Comparison of ENCODE assay signal across 19 cellular contexts in the genomic region with DNA sequence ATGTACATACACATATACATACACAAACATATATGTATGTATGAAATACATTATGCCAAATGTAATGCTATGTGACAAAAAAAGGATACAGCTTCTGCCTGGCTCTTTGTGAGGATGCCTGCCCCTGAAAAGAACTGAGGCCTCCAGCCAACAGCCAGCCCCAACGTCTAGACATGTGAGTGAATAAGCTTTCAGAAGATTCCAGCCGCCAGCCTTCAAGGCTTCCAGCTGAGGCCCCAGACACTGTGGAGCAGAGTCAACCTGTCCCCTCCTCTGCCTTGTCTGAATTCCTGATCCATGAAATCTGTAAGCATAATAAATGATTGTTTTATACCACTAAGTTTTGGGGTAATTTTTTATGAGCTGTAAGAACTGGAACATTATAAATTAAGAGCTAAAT. TPM values are rescaled to one million over a fixed set of nuclear protein-coding genes. Genes with fewer than 3 reads are reported as not detected.
"Had no signal": no experiment of that assay in that cellular context is flagged by ENCODE, and none has a peak within 500 bp of the region (broad histone marks: within the 10 kb centered on the region; RNA-seq: fewer than 3 reads in every experiment).

No MANE protein-coding gene starts in this region.

- H3K27me3 ChIP-seq: esophagus squamous epithelium, gastrocnemius medialis, left lung, right atrium auricular region, transverse colon had no signal

- H3K4me1 ChIP-seq: gastrocnemius medialis, left lung had no signal

- DNase-seq: activated CD4-positive, alpha-beta memory T cell treated with anti-CD3 and anti-CD28 coated beads, Interleukin-2, amount 10 ng/mL, durations not matched to agents 7 days and 5 days; activated CD4-positive, alpha-beta T cell treated with anti-CD3 and anti-CD28 coated beads, Interleukin-2, amount 10 ng/mL, durations not matched to agents 24 days and 14 days; activated CD4-positive, CD25-positive, alpha-beta regulatory T cell treated with anti-CD3 and anti-CD28 coated beads, Interleukin-2, amount 50 U/mL, for 72 hours; activated naive CD8-positive, alpha-beta T cell treated with anti-CD3 and anti-CD28 coated beads, Interleukin-2, amount 50 U/mL, for 24 hours; activated T-cell treated with anti-CD3 and anti-CD28 coated beads, Interleukin-2, amount 50 U/mL, for 48 hours; amygdala; effector CD8-positive, alpha-beta T cell; esophagus squamous epithelium; gastrocnemius medialis; hippocampal formation; left lung; stimulated activated CD4-positive, alpha-beta T cell treated with anti-CD3 and anti-CD28 coated beads, Interleukin-2, amount 100 ng/mL, for 48 hours; stimulated activated naive CD4-positive, alpha-beta T cell treated with Interleukin-2 at 50 U/mL for 16 hours; T-helper 2 cell; transverse colon had no signal

- H3K36me3 ChIP-seq: esophagus squamous epithelium, gastrocnemius medialis, left lung, transverse colon had no signal

- H3K9me3 ChIP-seq: esophagus squamous epithelium, gastrocnemius medialis, left lung, right atrium auricular region, transverse colon had no signal

- H3K4me3 ChIP-seq: esophagus squamous epithelium, gastrocnemius medialis, left lung, lung, right atrium auricular region, transverse colon had no signal

- ATAC-seq: activated naive CD8-positive, alpha-beta T cell treated with anti-CD3 and anti-CD28 coated beads, Interleukin-2, amount 50 U/mL, for 24 hours; gastrocnemius medialis; left lung had no signal

- H3K27ac ChIP-seq: epithelial cell of prostate, esophagus squamous epithelium, gastrocnemius medialis, left lung, right atrium auricular region, transverse colon had no signal

RNA-seq across cellular contexts. Expression of gene GXYLT2, which starts 24.7 kb away (rescaled TPM):
- total RNA-seq: activated CD4-positive, alpha-beta memory T cell treated with anti-CD3 and anti-CD28 coated beads, Interleukin-2, amount 10 ng/mL, durations not matched to agents 7 days and 5 days; activated CD4-positive, alpha-beta T cell treated with anti-CD3 and anti-CD28 coated beads, Interleukin-2, amount 10 ng/mL, durations not matched to agents 24 days and 14 days; activated T-helper 2 cell treated with anti-CD3 and anti-CD28 coated beads, Interferon-gamma antibody, Interleukin-2, Interleukin-4, amounts not matched to agents 10 μg/mL and 5 μg/mL and 100 μg/mL, durations not matched to agents 14 hours and 24 hours and 36 hours had no signal
